Comparison of ENCODE assay signal across 2 cellular contexts in genomic region chr11:132790466-132790865, GRCh38.
TF ChIP-seq lines count a peak whose summit lies in the region.

No MANE protein-coding gene starts in this region.

TF ChIP-seq in GM23338, 12 proteins besides CTCF, POLR2A, EP300 and RAD21:
- no peak for TF ChIP-seq POLR2AphosphoS5 (IDR thresholded peaks at IDR 0.05; ENCODE audit: low read depth)
- TF ChIP-seq, protein P1, sequence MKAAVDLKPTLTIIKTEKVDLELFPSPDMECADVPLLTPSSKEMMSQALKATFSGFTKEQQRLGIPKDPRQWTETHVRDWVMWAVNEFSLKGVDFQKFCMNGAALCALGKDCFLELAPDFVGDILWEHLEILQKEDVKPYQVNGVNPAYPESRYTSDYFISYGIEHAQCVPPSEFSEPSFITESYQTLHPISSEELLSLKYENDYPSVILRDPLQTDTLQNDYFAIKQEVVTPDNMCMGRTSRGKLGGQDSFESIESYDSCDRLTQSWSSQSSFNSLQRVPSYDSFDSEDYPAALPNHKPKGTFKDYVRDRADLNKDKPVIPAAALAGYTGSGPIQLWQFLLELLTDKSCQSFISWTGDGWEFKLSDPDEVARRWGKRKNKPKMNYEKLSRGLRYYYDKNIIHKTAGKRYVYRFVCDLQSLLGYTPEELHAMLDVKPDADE (IDR thresholded peaks at IDR 0.05) = no peak
- no peak for TF ChIP-seq JUNB (IDR thresholded peaks at IDR 0.05; ENCODE audit: unreplicated experiment)
- TF ChIP-seq EZH2 (IDR thresholded peaks at IDR 0.05; ENCODE audit: low read depth, unreplicated experiment) = no peak
- TF ChIP-seq, protein P2, sequence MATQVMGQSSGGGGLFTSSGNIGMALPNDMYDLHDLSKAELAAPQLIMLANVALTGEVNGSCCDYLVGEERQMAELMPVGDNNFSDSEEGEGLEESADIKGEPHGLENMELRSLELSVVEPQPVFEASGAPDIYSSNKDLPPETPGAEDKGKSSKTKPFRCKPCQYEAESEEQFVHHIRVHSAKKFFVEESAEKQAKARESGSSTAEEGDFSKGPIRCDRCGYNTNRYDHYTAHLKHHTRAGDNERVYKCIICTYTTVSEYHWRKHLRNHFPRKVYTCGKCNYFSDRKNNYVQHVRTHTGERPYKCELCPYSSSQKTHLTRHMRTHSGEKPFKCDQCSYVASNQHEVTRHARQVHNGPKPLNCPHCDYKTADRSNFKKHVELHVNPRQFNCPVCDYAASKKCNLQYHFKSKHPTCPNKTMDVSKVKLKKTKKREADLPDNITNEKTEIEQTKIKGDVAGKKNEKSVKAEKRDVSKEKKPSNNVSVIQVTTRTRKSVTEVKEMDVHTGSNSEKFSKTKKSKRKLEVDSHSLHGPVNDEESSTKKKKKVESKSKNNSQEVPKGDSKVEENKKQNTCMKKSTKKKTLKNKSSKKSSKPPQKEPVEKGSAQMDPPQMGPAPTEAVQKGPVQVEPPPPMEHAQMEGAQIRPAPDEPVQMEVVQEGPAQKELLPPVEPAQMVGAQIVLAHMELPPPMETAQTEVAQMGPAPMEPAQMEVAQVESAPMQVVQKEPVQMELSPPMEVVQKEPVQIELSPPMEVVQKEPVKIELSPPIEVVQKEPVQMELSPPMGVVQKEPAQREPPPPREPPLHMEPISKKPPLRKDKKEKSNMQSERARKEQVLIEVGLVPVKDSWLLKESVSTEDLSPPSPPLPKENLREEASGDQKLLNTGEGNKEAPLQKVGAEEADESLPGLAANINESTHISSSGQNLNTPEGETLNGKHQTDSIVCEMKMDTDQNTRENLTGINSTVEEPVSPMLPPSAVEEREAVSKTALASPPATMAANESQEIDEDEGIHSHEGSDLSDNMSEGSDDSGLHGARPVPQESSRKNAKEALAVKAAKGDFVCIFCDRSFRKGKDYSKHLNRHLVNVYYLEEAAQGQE (IDR thresholded peaks at IDR 0.05; ENCODE audit: unreplicated experiment) = no peak
- no peak for TF ChIP-seq STAT1 (IDR thresholded peaks at IDR 0.05; ENCODE audit: unreplicated experiment)
- TF ChIP-seq CREB1 (CRISPR knock-in tag; IDR thresholded peaks at IDR 0.05; ENCODE audit: low read depth) = no peak
- no peak for TF ChIP-seq ZNF462 (CRISPR knock-in tag; IDR thresholded peaks at IDR 0.05)
- TF ChIP-seq EZH2phosphoT487 (IDR thresholded peaks at IDR 0.05; ENCODE audit: unreplicated experiment) = no peak
- no peak for TF ChIP-seq ZNF114 (CRISPR knock-in tag; IDR thresholded peaks at IDR 0.05)
- no peak for TF ChIP-seq NANOG (IDR thresholded peaks at IDR 0.05; ENCODE audit: borderline replicate concordance)
- TF ChIP-seq ZNF331 (CRISPR knock-in tag; IDR thresholded peaks at IDR 0.05; ENCODE audit: low read depth) = no peak

TF ChIP-seq in H1, 55 proteins besides CTCF, POLR2A, EP300 and RAD21:
- TF ChIP-seq POLR2AphosphoS5 (IDR thresholded peaks at IDR 0.05; ENCODE audit: low read depth, low read length) (no peak), BRCA1 (IDR thresholded peaks at IDR 0.05; ENCODE audit: low read depth, low read length) (no peak), CREB1 (IDR thresholded peaks at IDR 0.05) (no peak)
- TF ChIP-seq, protein P3, sequence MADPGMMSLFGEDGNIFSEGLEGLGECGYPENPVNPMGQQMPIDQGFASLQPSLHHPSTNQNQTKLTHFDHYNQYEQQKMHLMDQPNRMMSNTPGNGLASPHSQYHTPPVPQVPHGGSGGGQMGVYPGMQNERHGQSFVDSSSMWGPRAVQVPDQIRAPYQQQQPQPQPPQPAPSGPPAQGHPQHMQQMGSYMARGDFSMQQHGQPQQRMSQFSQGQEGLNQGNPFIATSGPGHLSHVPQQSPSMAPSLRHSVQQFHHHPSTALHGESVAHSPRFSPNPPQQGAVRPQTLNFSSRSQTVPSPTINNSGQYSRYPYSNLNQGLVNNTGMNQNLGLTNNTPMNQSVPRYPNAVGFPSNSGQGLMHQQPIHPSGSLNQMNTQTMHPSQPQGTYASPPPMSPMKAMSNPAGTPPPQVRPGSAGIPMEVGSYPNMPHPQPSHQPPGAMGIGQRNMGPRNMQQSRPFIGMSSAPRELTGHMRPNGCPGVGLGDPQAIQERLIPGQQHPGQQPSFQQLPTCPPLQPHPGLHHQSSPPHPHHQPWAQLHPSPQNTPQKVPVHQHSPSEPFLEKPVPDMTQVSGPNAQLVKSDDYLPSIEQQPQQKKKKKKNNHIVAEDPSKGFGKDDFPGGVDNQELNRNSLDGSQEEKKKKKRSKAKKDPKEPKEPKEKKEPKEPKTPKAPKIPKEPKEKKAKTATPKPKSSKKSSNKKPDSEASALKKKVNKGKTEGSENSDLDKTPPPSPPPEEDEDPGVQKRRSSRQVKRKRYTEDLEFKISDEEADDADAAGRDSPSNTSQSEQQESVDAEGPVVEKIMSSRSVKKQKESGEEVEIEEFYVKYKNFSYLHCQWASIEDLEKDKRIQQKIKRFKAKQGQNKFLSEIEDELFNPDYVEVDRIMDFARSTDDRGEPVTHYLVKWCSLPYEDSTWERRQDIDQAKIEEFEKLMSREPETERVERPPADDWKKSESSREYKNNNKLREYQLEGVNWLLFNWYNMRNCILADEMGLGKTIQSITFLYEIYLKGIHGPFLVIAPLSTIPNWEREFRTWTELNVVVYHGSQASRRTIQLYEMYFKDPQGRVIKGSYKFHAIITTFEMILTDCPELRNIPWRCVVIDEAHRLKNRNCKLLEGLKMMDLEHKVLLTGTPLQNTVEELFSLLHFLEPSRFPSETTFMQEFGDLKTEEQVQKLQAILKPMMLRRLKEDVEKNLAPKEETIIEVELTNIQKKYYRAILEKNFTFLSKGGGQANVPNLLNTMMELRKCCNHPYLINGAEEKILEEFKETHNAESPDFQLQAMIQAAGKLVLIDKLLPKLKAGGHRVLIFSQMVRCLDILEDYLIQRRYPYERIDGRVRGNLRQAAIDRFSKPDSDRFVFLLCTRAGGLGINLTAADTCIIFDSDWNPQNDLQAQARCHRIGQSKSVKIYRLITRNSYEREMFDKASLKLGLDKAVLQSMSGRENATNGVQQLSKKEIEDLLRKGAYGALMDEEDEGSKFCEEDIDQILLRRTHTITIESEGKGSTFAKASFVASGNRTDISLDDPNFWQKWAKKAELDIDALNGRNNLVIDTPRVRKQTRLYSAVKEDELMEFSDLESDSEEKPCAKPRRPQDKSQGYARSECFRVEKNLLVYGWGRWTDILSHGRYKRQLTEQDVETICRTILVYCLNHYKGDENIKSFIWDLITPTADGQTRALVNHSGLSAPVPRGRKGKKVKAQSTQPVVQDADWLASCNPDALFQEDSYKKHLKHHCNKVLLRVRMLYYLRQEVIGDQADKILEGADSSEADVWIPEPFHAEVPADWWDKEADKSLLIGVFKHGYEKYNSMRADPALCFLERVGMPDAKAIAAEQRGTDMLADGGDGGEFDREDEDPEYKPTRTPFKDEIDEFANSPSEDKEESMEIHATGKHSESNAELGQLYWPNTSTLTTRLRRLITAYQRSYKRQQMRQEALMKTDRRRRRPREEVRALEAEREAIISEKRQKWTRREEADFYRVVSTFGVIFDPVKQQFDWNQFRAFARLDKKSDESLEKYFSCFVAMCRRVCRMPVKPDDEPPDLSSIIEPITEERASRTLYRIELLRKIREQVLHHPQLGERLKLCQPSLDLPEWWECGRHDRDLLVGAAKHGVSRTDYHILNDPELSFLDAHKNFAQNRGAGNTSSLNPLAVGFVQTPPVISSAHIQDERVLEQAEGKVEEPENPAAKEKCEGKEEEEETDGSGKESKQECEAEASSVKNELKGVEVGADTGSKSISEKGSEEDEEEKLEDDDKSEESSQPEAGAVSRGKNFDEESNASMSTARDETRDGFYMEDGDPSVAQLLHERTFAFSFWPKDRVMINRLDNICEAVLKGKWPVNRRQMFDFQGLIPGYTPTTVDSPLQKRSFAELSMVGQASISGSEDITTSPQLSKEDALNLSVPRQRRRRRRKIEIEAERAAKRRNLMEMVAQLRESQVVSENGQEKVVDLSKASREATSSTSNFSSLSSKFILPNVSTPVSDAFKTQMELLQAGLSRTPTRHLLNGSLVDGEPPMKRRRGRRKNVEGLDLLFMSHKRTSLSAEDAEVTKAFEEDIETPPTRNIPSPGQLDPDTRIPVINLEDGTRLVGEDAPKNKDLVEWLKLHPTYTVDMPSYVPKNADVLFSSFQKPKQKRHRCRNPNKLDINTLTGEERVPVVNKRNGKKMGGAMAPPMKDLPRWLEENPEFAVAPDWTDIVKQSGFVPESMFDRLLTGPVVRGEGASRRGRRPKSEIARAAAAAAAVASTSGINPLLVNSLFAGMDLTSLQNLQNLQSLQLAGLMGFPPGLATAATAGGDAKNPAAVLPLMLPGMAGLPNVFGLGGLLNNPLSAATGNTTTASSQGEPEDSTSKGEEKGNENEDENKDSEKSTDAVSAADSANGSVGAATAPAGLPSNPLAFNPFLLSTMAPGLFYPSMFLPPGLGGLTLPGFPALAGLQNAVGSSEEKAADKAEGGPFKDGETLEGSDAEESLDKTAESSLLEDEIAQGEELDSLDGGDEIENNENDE (IDR thresholded peaks at IDR 0.05; ENCODE audit: insufficient replicate concordance, low read length) = no peak
- TF ChIP-seq, protein P4, sequence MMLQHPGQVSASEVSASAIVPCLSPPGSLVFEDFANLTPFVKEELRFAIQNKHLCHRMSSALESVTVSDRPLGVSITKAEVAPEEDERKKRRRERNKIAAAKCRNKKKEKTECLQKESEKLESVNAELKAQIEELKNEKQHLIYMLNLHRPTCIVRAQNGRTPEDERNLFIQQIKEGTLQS (IDR thresholded peaks at IDR 0.05; ENCODE audit: insufficient read depth, low read depth, low read length) = no peak
